In genomic region chr5:35159370-35159742, GRCh38 we compare ENCODE assay signal across 1 cellular context.
A peak's percentile ranks its signal among the peaks of the same experiment; 100 is the strongest.
TF ChIP-seq lines count a peak whose summit lies in the region.

No MANE protein-coding gene starts in this region.

TF ChIP-seq in HepG2, 621 proteins besides CTCF, POLR2A, EP300 and RAD21 (continued from another document and continues in another):
- peak; percentile 83 for TF ChIP-seq PAXIP1 (CRISPR knock-in tag; conservative IDR thresholded peaks at IDR 0.05)
- no peak for TF ChIP-seq ZBTB7A (CRISPR knock-in tag; IDR thresholded peaks at IDR 0.05)
- no peak for TF ChIP-seq ZSCAN20 (CRISPR knock-in tag; IDR thresholded peaks at IDR 0.05; ENCODE audit: borderline replicate concordance)
- no peak for TF ChIP-seq CREB3 (CRISPR knock-in tag; IDR thresholded peaks at IDR 0.05)
- TF ChIP-seq HOXA9 (CRISPR knock-in tag; IDR thresholded peaks at IDR 0.05; ENCODE audit: borderline replicate concordance), result no peak
- no peak for TF ChIP-seq ATF5 (CRISPR knock-in tag; IDR thresholded peaks at IDR 0.05; ENCODE audit: low read depth)
- TF ChIP-seq ZNF335 (CRISPR knock-in tag; IDR thresholded peaks at IDR 0.05), result no peak
- no peak for TF ChIP-seq ZMYM3 (CRISPR knock-in tag; IDR thresholded peaks at IDR 0.05)
- no peak for TF ChIP-seq ZFP37 (CRISPR knock-in tag; IDR thresholded peaks at IDR 0.05; ENCODE audit: borderline replicate concordance)
- no peak for TF ChIP-seq ZNF597 (CRISPR knock-in tag; IDR thresholded peaks at IDR 0.05)
- no peak for TF ChIP-seq ZNF556 (CRISPR knock-in tag; IDR thresholded peaks at IDR 0.05; ENCODE audit: borderline replicate concordance)
- no peak for TF ChIP-seq TBP (CRISPR knock-in tag; IDR thresholded peaks at IDR 0.05)
- TF ChIP-seq PRPF4 (IDR thresholded peaks at IDR 0.05; ENCODE audit: low read depth, low read length, poor library complexity, severe bottlenecking), result no peak
- TF ChIP-seq KDM3A (CRISPR knock-in tag; IDR thresholded peaks at IDR 0.05; ENCODE audit: low read depth), result no peak
- no peak for TF ChIP-seq ATM (IDR thresholded peaks at IDR 0.05; ENCODE audit: borderline replicate concordance)
- no peak for TF ChIP-seq RFXAP (CRISPR knock-in tag; IDR thresholded peaks at IDR 0.05; ENCODE audit: borderline replicate concordance)
- no peak for TF ChIP-seq HNRNPUL1 (IDR thresholded peaks at IDR 0.05; ENCODE audit: low read depth, low read length)
- TF ChIP-seq RFX1 (IDR thresholded peaks at IDR 0.05), result no peak
- no peak for TF ChIP-seq ZC3H4 (CRISPR knock-in tag; IDR thresholded peaks at IDR 0.05; ENCODE audit: borderline replicate concordance)
- TF ChIP-seq TRIM24 (CRISPR knock-in tag; IDR thresholded peaks at IDR 0.05), result no peak
- TF ChIP-seq ZNF782 (CRISPR knock-in tag; IDR thresholded peaks at IDR 0.05; ENCODE audit: borderline replicate concordance), result no peak
- TF ChIP-seq HINFP (CRISPR knock-in tag; IDR thresholded peaks at IDR 0.05; ENCODE audit: low read depth), result no peak
- no peak for TF ChIP-seq ZSCAN9 (CRISPR knock-in tag; IDR thresholded peaks at IDR 0.05; ENCODE audit: borderline replicate concordance)
- peak; percentile 29; the same call in 1 of the 2 replicates for TF ChIP-seq TCF7 (IDR thresholded peaks at IDR 0.05; ENCODE audit: low read depth)
- TF ChIP-seq MIER2 (CRISPR knock-in tag; IDR thresholded peaks at IDR 0.05), result no peak
- no peak for TF ChIP-seq HIVEP1 (CRISPR knock-in tag; IDR thresholded peaks at IDR 0.05)
- TF ChIP-seq MXD3 (CRISPR knock-in tag; IDR thresholded peaks at IDR 0.05), result no peak
- TF ChIP-seq SAFB2 (CRISPR knock-in tag; IDR thresholded peaks at IDR 0.05; ENCODE audit: borderline replicate concordance, low read depth), result no peak
- TF ChIP-seq GMEB2 (CRISPR knock-in tag; IDR thresholded peaks at IDR 0.05; ENCODE audit: low read depth), result no peak
- TF ChIP-seq SATB2 (CRISPR knock-in tag; IDR thresholded peaks at IDR 0.05), result no peak
- TF ChIP-seq ZNF564 (CRISPR knock-in tag; IDR thresholded peaks at IDR 0.05), result no peak
- no peak for TF ChIP-seq ZNF567 (CRISPR knock-in tag; IDR thresholded peaks at IDR 0.05; ENCODE audit: borderline replicate concordance)
- TF ChIP-seq NFKBIZ (CRISPR knock-in tag; IDR thresholded peaks at IDR 0.05), result no peak
- no peak for TF ChIP-seq ZNF746 (CRISPR knock-in tag; IDR thresholded peaks at IDR 0.05)
- TF ChIP-seq DZIP1 (CRISPR knock-in tag; IDR thresholded peaks at IDR 0.05), result no peak
- no peak for TF ChIP-seq CHD2 (IDR thresholded peaks at IDR 0.05; ENCODE audit: low read depth, low read length)
- TF ChIP-seq PHF21A (CRISPR knock-in tag; IDR thresholded peaks at IDR 0.05), result peak; percentile 53; the same call in 1 of the 2 replicates
- no peak for TF ChIP-seq ZNF350 (CRISPR knock-in tag; IDR thresholded peaks at IDR 0.05; ENCODE audit: borderline replicate concordance, low read depth)
- TF ChIP-seq ZNF670 (CRISPR knock-in tag; IDR thresholded peaks at IDR 0.05; ENCODE audit: borderline replicate concordance), result no peak
- TF ChIP-seq SNAPC5 (CRISPR knock-in tag; IDR thresholded peaks at IDR 0.05; ENCODE audit: borderline replicate concordance), result no peak
- no peak for TF ChIP-seq EHMT2 (IDR thresholded peaks at IDR 0.05; ENCODE audit: borderline replicate concordance, low read depth, low read length)
- no peak for TF ChIP-seq ZNF703 (CRISPR knock-in tag; IDR thresholded peaks at IDR 0.05; ENCODE audit: borderline replicate concordance)
- peak; percentile 87 for TF ChIP-seq ZMYM4 (CRISPR knock-in tag; IDR thresholded peaks at IDR 0.05)
- TF ChIP-seq DNMT3B (CRISPR knock-in tag; conservative IDR thresholded peaks at IDR 0.05), result no peak
- TF ChIP-seq SMARCC2 (IDR thresholded peaks at IDR 0.05), result no peak
- peak; percentile 44; the same call in 1 of the 2 replicates for TF ChIP-seq MYPOP (CRISPR knock-in tag; IDR thresholded peaks at IDR 0.05)
- TF ChIP-seq SSRP1 (CRISPR knock-in tag; IDR thresholded peaks at IDR 0.05), result no peak
- no peak for TF ChIP-seq RARG (CRISPR knock-in tag; IDR thresholded peaks at IDR 0.05; ENCODE audit: low read depth)
- TF ChIP-seq HNRNPH1 (optimal IDR thresholded peaks at IDR 0.05; ENCODE audit: low read depth, low read length), result no peak
- TF ChIP-seq ISX (CRISPR knock-in tag; conservative IDR thresholded peaks at IDR 0.05), result no peak
- no peak for TF ChIP-seq IRF1 (CRISPR knock-in tag; IDR thresholded peaks at IDR 0.05; ENCODE audit: low read depth)
- TF ChIP-seq CEBPZ (IDR thresholded peaks at IDR 0.05; ENCODE audit: low read length), result no peak
- no peak for TF ChIP-seq ZNF773 (CRISPR knock-in tag; IDR thresholded peaks at IDR 0.05; ENCODE audit: borderline replicate concordance)
